ENCODE assay signal across 28 cellular contexts in genomic region chr7:87518735-87519134, GRCh38. TPM values are rescaled to one million over a fixed set of nuclear protein-coding genes. Genes with fewer than 3 reads are reported as not detected.
DNase-seq lines count a peak whose midpoint lies in the region; ATAC-seq, FAIRE-seq and TF ChIP-seq lines count a peak whose summit lies in the region.
"Had no signal": no experiment of that assay in that cellular context is flagged by ENCODE, and none has a peak within 500 bp of the region (broad histone marks: within the 10 kb centered on the region; RNA-seq: fewer than 3 reads in every experiment).

No MANE protein-coding gene starts in this region.

- no peaks in the 10 kb centered on the region for H3K9me3 ChIP-seq in astrocyte (ENCODE audit: insufficient read depth, low read depth, low read length)
- no peaks in the 10 kb centered on the region for H3K9me3 ChIP-seq in HepG2 (ENCODE audit: low read length)
- no peaks in the 10 kb centered on the region for H3K9me3 ChIP-seq in upper lobe of right lung
- H3K9me3 ChIP-seq in neural progenitor cell (ENCODE audit: low read depth), result no peaks in the 10 kb centered on the region
- H3K9me3 ChIP-seq in heart left ventricle, result no peaks in the 10 kb centered on the region
- H3K9me3 ChIP-seq: BE2C, BLaER1 had no signal

- no peak overlapping the region for H3K27ac ChIP-seq in astrocyte (ENCODE audit: low read depth, low read length)
- no peak overlapping the region for H3K27ac ChIP-seq in HepG2 (ENCODE audit: extremely low read length, insufficient read depth, low read length)
- H3K27ac ChIP-seq in upper lobe of right lung, result no peak overlapping the region
- no peak overlapping the region for H3K27ac ChIP-seq in neural progenitor cell
- H3K27ac ChIP-seq in heart left ventricle, result no peak overlapping the region
- H3K27ac ChIP-seq: BLaER1 had no signal

- no peaks in the 10 kb centered on the region for H3K4me1 ChIP-seq in astrocyte (ENCODE audit: insufficient read depth, low read length)
- no peaks in the 10 kb centered on the region for H3K4me1 ChIP-seq in HepG2 (ENCODE audit: insufficient read depth, low read length)
- H3K4me1 ChIP-seq in upper lobe of right lung, result no peaks in the 10 kb centered on the region
- peaks cover 3% of the 10 kb centered on the region for H3K4me1 ChIP-seq in neural progenitor cell
- peaks cover 0 to 10% (median 0%) of the 10 kb centered on the region in 12 donors for H3K4me1 ChIP-seq in heart left ventricle
- H3K4me1 ChIP-seq: BE2C, BLaER1 had no signal

- in situ Hi-C loops in HepG2 (cut with HindIII; ENCODE audit: extremely low pct_ligation_motif_present, low pct_unique_long_range_greater_than_20kb), result no loop called here

- CTCF ChIA-PET in HepG2 (lab: Yijun Ruan, JAX; ENCODE audit: low intra/inter-chr PET ratio, low total read pairs), result no interaction called here

- DNase-seq in astrocyte (ENCODE audit: low read depth) (peak; percentile 30), fibroblast of the aortic adventitia (ENCODE audit: low read depth) (peak; percentile 8), HepG2 (ENCODE audit: low spot score) (no peak), upper lobe of right lung (no peak), neural progenitor cell (ENCODE audit: low spot score) (no peak), heart left ventricle (no peak)
- DNase-seq: 8988T; ACHN; BE2C; C1 segment of cervical spinal cord; CD4-positive, alpha-beta memory T cell; CD4-positive, CD25-positive, alpha-beta regulatory T cell; CD8-positive, alpha-beta memory T cell; COR-L47; DMS 273 treated with DMSO at 0.1 percent for 48 hours; DMS153; DMS53; DMS79; DND-41; EL; GDM1 had no signal

- H3K9ac ChIP-seq in astrocyte (ENCODE audit: low read length) (no peak overlapping the region), HepG2 (ENCODE audit: insufficient read depth, low read depth, low read length) (no peak overlapping the region), neural progenitor cell (no peak overlapping the region)
- H3K9ac ChIP-seq: BLaER1 had no signal

- H3K4me2 ChIP-seq in astrocyte (ENCODE audit: low read length) (no peak overlapping the region), HepG2 (ENCODE audit: low read depth, low read length) (no peak overlapping the region), neural progenitor cell (no peak overlapping the region)
- H3K4me2 ChIP-seq: BLaER1 had no signal

- TF ChIP-seq CTCF in astrocyte (IDR thresholded peaks at IDR 0.05; ENCODE audit: insufficient read depth, low read depth, low read length) (no peak), fibroblast of the aortic adventitia (IDR thresholded peaks at IDR 0.05; ENCODE audit: insufficient read depth, low read length) (no peak), HepG2 (CRISPR knock-in tag; IDR thresholded peaks at IDR 0.05) (no peak), upper lobe of right lung (IDR thresholded peaks at IDR 0.05) (no peak), neural progenitor cell (IDR thresholded peaks at IDR 0.05) (no peak), heart left ventricle (IDR thresholded peaks at IDR 0.05) (no peak)

- intact Hi-C loops in HepG2 (cut with micrococcal nuclease; ENCODE audit: unreplicated experiment) (no loop called here), upper lobe of right lung (cut with DNase I) (no loop called here), heart left ventricle (cut with DNase I) (no loop called here)

- no peak for FAIRE-seq in astrocyte (lab: Jason Lieb, UNC)
- FAIRE-seq in HepG2 (lab: Jason Lieb, UNC), result no peak
- FAIRE-seq: A204.1, GM12878, GM12892, GM18507 had no signal

- TF ChIP-seq POLR2A in HepG2 (IDR thresholded peaks at IDR 0.05; ENCODE audit: insufficient read depth in 1 of 2, low read depth in 2 of 2, low read length in 2 of 2) (no peak), heart left ventricle (IDR thresholded peaks at IDR 0.05) (no peak)

- H3K36me3 ChIP-seq in astrocyte (ENCODE audit: insufficient read depth, low read length) (no peaks in the 10 kb centered on the region), HepG2 (replicated peaks in 1 of 2; ENCODE audit: control insufficient read depth in 1 of 2, insufficient read depth in 2 of 2, low read length in 2 of 2) (peaks cover 1 to 6% of the 10 kb centered on the region in 2 experiments; a peak in 3 of 5 replicates), upper lobe of right lung (no peaks in the 10 kb centered on the region), neural progenitor cell (no peaks in the 10 kb centered on the region), heart left ventricle (no peaks in the 10 kb centered on the region)
- H3K36me3 ChIP-seq: BLaER1 had no signal

- POLR2A ChIA-PET in HepG2 (lab: Yijun Ruan, JAX), result no interaction called here

- BruUV-seq in HepG2 (replicated peaks; lab: Mats Ljungman, UMichigan), result TSS peak; percentile 12

- WGBS in HepG2 (ENCODE audit: low lambda C conversion rate), result 91% methylated on average over 2 of the region's 2 CpGs
- 54 to 68% (median 65%) methylated on average over 2 of the region's 2 CpGs for WGBS in heart left ventricle, 4 donors

- ATAC-seq in HepG2, result no peak
- ATAC-seq in upper lobe of right lung, result no peak
- ATAC-seq in heart left ventricle, result no peak
- ATAC-seq: GM12878 had no signal

- TF ChIP-seq EP300 in HepG2 (IDR thresholded peaks at IDR 0.05; ENCODE audit: low read depth in 2 of 2, low read length in 2 of 2) (no peak), HepG2 (CRISPR knock-in tag; IDR thresholded peaks at IDR 0.05; ENCODE audit: borderline replicate concordance) (no peak)

- H3K27me3 ChIP-seq in astrocyte (ENCODE audit: insufficient read depth, low read length) (no peaks in the 10 kb centered on the region), HepG2 (ENCODE audit: control insufficient read depth in 1 of 2, insufficient read depth in 2 of 2, low read length in 2 of 2) (no peaks in the 10 kb centered on the region), upper lobe of right lung (no peaks in the 10 kb centered on the region), neural progenitor cell (no peaks in the 10 kb centered on the region), heart left ventricle (no peaks in the 10 kb centered on the region)
- H3K27me3 ChIP-seq: BE2C, BLaER1 had no signal

- H3K36me3 Mint-ChIP-seq in astrocyte (ENCODE audit: low read depth, unreplicated experiment), result no peaks in the 10 kb centered on the region
- no peaks in the 10 kb centered on the region for H3K36me3 Mint-ChIP-seq in neural progenitor cell
- H3K36me3 Mint-ChIP-seq: CD14-positive monocyte; CD4-positive, CD25-positive, alpha-beta regulatory T cell had no signal

- no peak overlapping the region for H2AFZ ChIP-seq in astrocyte (ENCODE audit: low read depth, low read length)
- H2AFZ ChIP-seq in HepG2 (ENCODE audit: low read length), result no peak overlapping the region
- no peak overlapping the region for H2AFZ ChIP-seq in neural progenitor cell (replicated peaks)

- no peak for TF ChIP-seq RAD21 in HepG2 (CRISPR knock-in tag; IDR thresholded peaks at IDR 0.05)

- peaks cover 4% of the 10 kb centered on the region for H3K27me3 Mint-ChIP-seq in astrocyte (ENCODE audit: low read depth, unreplicated experiment)
- no peaks in the 10 kb centered on the region for H3K27me3 Mint-ChIP-seq in neural progenitor cell (ENCODE audit: insufficient read depth, low read depth)
- H3K27me3 Mint-ChIP-seq: CD4-positive, CD25-positive, alpha-beta regulatory T cell; CD8-positive, alpha-beta memory T cell had no signal

- no peak overlapping the region for H3K4me3 ChIP-seq in astrocyte (ENCODE audit: insufficient read depth, low read depth, low read length)
- H3K4me3 ChIP-seq in fibroblast of the aortic adventitia (ENCODE audit: low read depth, low read length), result no peak overlapping the region
- H3K4me3 ChIP-seq in HepG2 (replicated peaks in 1 of 3; ENCODE audit: insufficient read depth in 1 of 3, low read depth in 2 of 3, low read length in 3 of 3), result no peak overlapping the region
- no peak overlapping the region for H3K4me3 ChIP-seq in upper lobe of right lung
- H3K4me3 ChIP-seq in neural progenitor cell, result no peak overlapping the region
- no peak overlapping the region for H3K4me3 ChIP-seq in heart left ventricle
- H3K4me3 ChIP-seq: BLaER1, GM12878 had no signal

- no peaks in the 10 kb centered on the region for H3F3A ChIP-seq in neural progenitor cell (ENCODE audit: low read depth)

- H4K20me1 ChIP-seq in astrocyte (ENCODE audit: insufficient read depth, low read length) (no peaks in the 10 kb centered on the region), HepG2 (ENCODE audit: insufficient read depth, low read length) (no peaks in the 10 kb centered on the region), neural progenitor cell (ENCODE audit: low read depth) (no peaks in the 10 kb centered on the region)
- H4K20me1 ChIP-seq: BLaER1 had no signal

- no peaks in the 10 kb centered on the region for H3K9me3 Mint-ChIP-seq in astrocyte (ENCODE audit: unreplicated experiment)
- no peaks in the 10 kb centered on the region for H3K9me3 Mint-ChIP-seq in neural progenitor cell
- H3K9me3 Mint-ChIP-seq: CD4-positive, alpha-beta memory T cell; CD8-positive, alpha-beta memory T cell had no signal

- H3K27ac Mint-ChIP-seq in astrocyte (ENCODE audit: unreplicated experiment) (no peak overlapping the region), neural progenitor cell (no peak overlapping the region)
- H3K27ac Mint-ChIP-seq: CD14-positive monocyte; CD4-positive, alpha-beta memory T cell; CD4-positive, CD25-positive, alpha-beta regulatory T cell had no signal

- H3K4me3 Mint-ChIP-seq in astrocyte (ENCODE audit: unreplicated experiment) (no peak overlapping the region), neural progenitor cell (no peak overlapping the region)
- H3K4me3 Mint-ChIP-seq: CD14-positive monocyte; CD4-positive, alpha-beta memory T cell; CD4-positive, CD25-positive, alpha-beta regulatory T cell; CD8-positive, alpha-beta memory T cell had no signal

- no peaks in the 10 kb centered on the region for H3K79me2 ChIP-seq in astrocyte (ENCODE audit: insufficient read depth, low read length)
- no peaks in the 10 kb centered on the region for H3K79me2 ChIP-seq in HepG2 (ENCODE audit: insufficient read depth, low read length)
- no peaks in the 10 kb centered on the region for H3K79me2 ChIP-seq in neural progenitor cell (ENCODE audit: low read depth)

- H3K4me1 Mint-ChIP-seq in astrocyte (ENCODE audit: low read depth, unreplicated experiment) (peaks cover 3% of the 10 kb centered on the region), neural progenitor cell (peaks cover 8% of the 10 kb centered on the region)
- H3K4me1 Mint-ChIP-seq: CD4-positive, alpha-beta memory T cell; CD4-positive, CD25-positive, alpha-beta regulatory T cell; CD8-positive, alpha-beta memory T cell had no signal

RNA-seq across cellular contexts. Expression of gene ABCB4, which starts 43.3 kb away (rescaled TPM):
- 0.36 and 0.48 TPM in 2 replicates for total RNA-seq in astrocyte
- 0.81 TPM in 1 of 2 replicates, not detected in the other for total RNA-seq in fibroblast of the aortic adventitia (ENCODE audit: low replicate concordance)
- total RNA-seq in HepG2 (2016; rRNA removed; fragmentation: Illumina TruSeq; extraction: Trizol), result 10.8 and 32.4 TPM in 2 replicates
- total RNA-seq in HepG2 (2016; cell fraction: cytosol; rRNA removed; fragmentation: Illumina TruSeq; extraction: Trizol; ENCODE audit: low read depth), result 9.0 and 9.2 TPM in 2 replicates
- total RNA-seq in HepG2 (2016; cell fraction: insoluble cytoplasmic fraction; rRNA removed; fragmentation: Illumina TruSeq; extraction: Trizol), result 9.9 and 29.3 TPM in 2 replicates
- total RNA-seq in HepG2 (2016; cell fraction: membrane; rRNA removed; fragmentation: Illumina TruSeq; extraction: Trizol), result 7.7 and 8.5 TPM in 2 replicates
- total RNA-seq in HepG2 (2016; cell fraction: nucleus; rRNA removed; fragmentation: Illumina TruSeq; extraction: Trizol), result 62.5 and 66.2 TPM in 2 replicates
- 18.0 and 20.8 TPM in 2 replicates for polyA plus RNA-seq in HepG2 (2011; rRNA removed)
- 12.2 and 13.6 TPM in 2 replicates for polyA plus RNA-seq in HepG2 (2011; cell fraction: cytosol; rRNA removed)
- 26.5 and 32.9 TPM in 2 replicates for polyA plus RNA-seq in HepG2 (2011; cell fraction: nucleus; rRNA removed)
- 15.0 and 18.7 TPM in 2 replicates for polyA plus RNA-seq in HepG2 (2012)
- 2.1 TPM in 2 replicates for polyA plus RNA-seq in HepG2 (2016; cell fraction: cytosol; fragmentation: Illumina TruSeq; extraction: Trizol; ENCODE audit: low read depth)
- polyA plus RNA-seq in HepG2 (2016; cell fraction: insoluble cytoplasmic fraction; fragmentation: Illumina TruSeq; extraction: Trizol; ENCODE audit: low read depth), result 7.5 and 9.1 TPM in 2 replicates
- 3.6 and 5.2 TPM in 2 replicates for polyA plus RNA-seq in HepG2 (2016; cell fraction: membrane; fragmentation: Illumina TruSeq; extraction: Trizol; ENCODE audit: low read depth)
- 34.8 and 50.0 TPM in 2 replicates for polyA plus RNA-seq in HepG2 (2016; cell fraction: nucleus; fragmentation: Illumina TruSeq; extraction: Trizol; ENCODE audit: insufficient read depth, low read depth)
- 17.4 TPM in 1 of 2 replicates, not detected in the other for polyA minus RNA-seq in HepG2 (2011; rRNA and poly(A)+ RNA removed; ENCODE audit: low replicate concordance)
- 12.0 and 22.4 TPM in 2 replicates for polyA minus RNA-seq in HepG2 (2011; cell fraction: cytosol; rRNA and poly(A)+ RNA removed)
- 124 and 138 TPM in 2 replicates for polyA minus RNA-seq in HepG2 (2011; cell fraction: nucleus; rRNA and poly(A)+ RNA removed)
- 0.41 TPM for total RNA-seq in upper lobe of right lung
- total RNA-seq in neural progenitor cell (ENCODE audit: low replicate concordance), result 0.30 and 0.50 TPM in 2 replicates
- 1 to 10 TPM; 4.1 to 9.6 (median 6.8) TPM for total RNA-seq in heart left ventricle
- 1 to 10 TPM in 1 of 2 donors, under 1 TPM in 1; 0.87 to 9.4 TPM for polyA plus RNA-seq in heart left ventricle
- total RNA-seq: CD4-positive, alpha-beta memory T cell; CD4-positive, CD25-positive, alpha-beta regulatory T cell; G401 had no signal
- polyA plus RNA-seq: CD14-positive monocyte; CD4-positive, CD25-positive, alpha-beta regulatory T cell; CD8-positive, alpha-beta memory T cell had no signal

Comparison
In these comparisons a context has a peak if more than half of its experiments do, and no peak if none do; other contexts are left out.
1. DNase-seq: peak in astrocyte (single experiment) and fibroblast of the aortic adventitia (single experiment); none in HepG2 (single experiment), upper lobe of right lung (single experiment), neural progenitor cell (single experiment) and heart left ventricle (0 of 5).